ENCODE assay signal across 8 cellular contexts in genomic region chr19:45177817-45178261, GRCh38. TPM values are rescaled to one million over a fixed set of nuclear protein-coding genes. Genes with fewer than 3 reads are reported as not detected.
DNase-seq lines count a peak whose midpoint lies in the region; ATAC-seq and TF ChIP-seq lines count a peak whose summit lies in the region.

Gene TRAPPC6A, minus strand, starts transcription at chr19:45178237. Its CDS starts 19 bp downstream, at chr19:45178218.

- no peaks in the 10 kb centered on the region for H3K9me3 Mint-ChIP-seq in T-helper 1 cell treated with Interleukin-12 subunit alpha and Interleukin-12 subunit beta and Interleukin-4 antibody, amounts not matched to agents 30 μg/mL and 1 μg/mL, for 36 hours
- no peaks in the 10 kb centered on the region for H3K9me3 Mint-ChIP-seq in neural progenitor cell

- H3K27ac ChIP-seq in fibroblast of lung (ENCODE audit: insufficient read depth, low read length) = peak within 1 kb of the TSS; percentile 99
- peak within 1 kb of the TSS; percentile 51 for H3K27ac ChIP-seq in neural progenitor cell

- H3K4me3 Mint-ChIP-seq in T-helper 1 cell treated with Interleukin-12 subunit alpha and Interleukin-12 subunit beta and Interleukin-4 antibody, amounts not matched to agents 30 μg/mL and 1 μg/mL, for 36 hours = peak within 1 kb of the TSS; percentile 92
- peak within 1 kb of the TSS; percentile 97 for H3K4me3 Mint-ChIP-seq in neural progenitor cell

- no peak for DNase-seq in activated CD4-positive, CD25-positive, alpha-beta regulatory T cell treated with anti-CD3 and anti-CD28 coated beads, Interleukin-2, amount 50 U/mL, for 72 hours
- DNase-seq in fibroblast of lung (ENCODE audit: low read depth in 2 of 2) = peak; percentile 40 to 74
- DNase-seq in neural progenitor cell (ENCODE audit: low spot score) = no peak
- no peak for DNase-seq in inferior parietal cortex (ENCODE audit: extremely low spot score)

- peak within 1 kb of the TSS; percentile 95 for H2AFZ ChIP-seq in fibroblast of lung (ENCODE audit: low read length)
- peak within 1 kb of the TSS; percentile 85 for H2AFZ ChIP-seq in neural progenitor cell (replicated peaks)

- no peaks in the 10 kb centered on the region for H4K20me1 ChIP-seq in fibroblast of lung (ENCODE audit: control insufficient read depth, extremely low read depth, insufficient read depth, low read length)
- peaks cover 4% of the 10 kb centered on the region for H4K20me1 ChIP-seq in neural progenitor cell (ENCODE audit: low read depth)

- H3F3A ChIP-seq in neural progenitor cell (ENCODE audit: low read depth) = peaks cover 8% of the 10 kb centered on the region

- H3K27me3 ChIP-seq in fibroblast of lung (ENCODE audit: control insufficient read depth, insufficient read depth, low read length) (no peaks in the 10 kb centered on the region), neural progenitor cell (peaks cover 14% of the 10 kb centered on the region)

- no peaks in the 10 kb centered on the region for H3K27me3 Mint-ChIP-seq in T-helper 1 cell treated with Interleukin-12 subunit alpha and Interleukin-12 subunit beta and Interleukin-4 antibody, amounts not matched to agents 30 μg/mL and 1 μg/mL, for 36 hours (ENCODE audit: low read depth)
- H3K27me3 Mint-ChIP-seq in neural progenitor cell (ENCODE audit: insufficient read depth, low read depth) = peaks cover 4% of the 10 kb centered on the region

- H3K4me3 ChIP-seq in fibroblast of lung (replicated peaks in 1 of 4; ENCODE audit: control extremely low read depth in 1 of 4, insufficient read depth in 1 of 4, low read depth in 3 of 4, low read length in 4 of 4) (peak within 1 kb of the TSS; percentile 77 to 99 (median 92)), neural progenitor cell (peak within 1 kb of the TSS; percentile 86)

- H3K36me3 ChIP-seq in fibroblast of lung (ENCODE audit: control insufficient read depth, insufficient read depth, low read length) = no peaks in the 10 kb centered on the region
- no peaks in the 10 kb centered on the region for H3K36me3 ChIP-seq in neural progenitor cell

- H3K27ac Mint-ChIP-seq in T-helper 1 cell treated with Interleukin-12 subunit alpha and Interleukin-12 subunit beta and Interleukin-4 antibody, amounts not matched to agents 30 μg/mL and 1 μg/mL, for 36 hours = peak within 1 kb of the TSS; percentile 97
- peak within 1 kb of the TSS; percentile 93 for H3K27ac Mint-ChIP-seq in neural progenitor cell

- H3K4me1 ChIP-seq in fibroblast of lung (ENCODE audit: control insufficient read depth, extremely low read depth, insufficient read depth, low read length) (peaks cover 3% of the 10 kb centered on the region), neural progenitor cell (peaks cover 10% of the 10 kb centered on the region)

- H3K9me3 ChIP-seq in fibroblast of lung (ENCODE audit: control insufficient read depth, insufficient read depth, low read depth, low read length) (no peaks in the 10 kb centered on the region), neural progenitor cell (ENCODE audit: low read depth) (no peaks in the 10 kb centered on the region)

- H3K9ac ChIP-seq in fibroblast of lung (ENCODE audit: insufficient read depth, low read length) (peak within 1 kb of the TSS; percentile 99), neural progenitor cell (peak within 1 kb of the TSS; percentile 67)

- peak; percentile 3 to 4 for ATAC-seq in activated CD4-positive, CD25-positive, alpha-beta regulatory T cell treated with anti-CD3 and anti-CD28 coated beads, Interleukin-2, amount 50 U/mL, for 24 hours
- ATAC-seq in HG03432 (IDR thresholded peaks at IDR 0.05; ENCODE audit: unreplicated experiment) (peak; percentile 13), HG02763 (IDR thresholded peaks at IDR 0.05; ENCODE audit: unreplicated experiment) (no peak)

- no peak for TF ChIP-seq CTCF in fibroblast of lung (conservative IDR thresholded peaks at IDR 0.05 in 1 of 2, IDR thresholded peaks at IDR 0.05 in 1 of 2; ENCODE audit: low read depth in 1 of 2, low read length in 2 of 2)
- TF ChIP-seq CTCF in neural progenitor cell (IDR thresholded peaks at IDR 0.05) = no peak

- H3K4me2 ChIP-seq in fibroblast of lung (ENCODE audit: extremely low read depth, insufficient read depth, low read length) (peak within 1 kb of the TSS; percentile 89), neural progenitor cell (peak within 1 kb of the TSS; percentile 89)

- H3K79me2 ChIP-seq in fibroblast of lung (ENCODE audit: control insufficient read depth, insufficient read depth, low read length) = peaks cover 11% of the 10 kb centered on the region
- peaks cover 16% of the 10 kb centered on the region for H3K79me2 ChIP-seq in neural progenitor cell (ENCODE audit: low read depth)

- H3K4me1 Mint-ChIP-seq in T-helper 1 cell treated with Interleukin-12 subunit alpha and Interleukin-12 subunit beta and Interleukin-4 antibody, amounts not matched to agents 30 μg/mL and 1 μg/mL, for 36 hours (ENCODE audit: low read depth) = peaks cover 29% of the 10 kb centered on the region
- H3K4me1 Mint-ChIP-seq in neural progenitor cell = peaks cover 8% of the 10 kb centered on the region

- peaks cover 11% of the 10 kb centered on the region for H3K36me3 Mint-ChIP-seq in T-helper 1 cell treated with Interleukin-12 subunit alpha and Interleukin-12 subunit beta and Interleukin-4 antibody, amounts not matched to agents 30 μg/mL and 1 μg/mL, for 36 hours (ENCODE audit: low read depth)
- peaks cover 2% of the 10 kb centered on the region for H3K36me3 Mint-ChIP-seq in neural progenitor cell

RNA-seq across cellular contexts. Expression of gene TRAPPC6A, which starts in this region (rescaled TPM):
- total RNA-seq in fibroblast of lung (15.9 and 20.0 TPM in 2 replicates), neural progenitor cell (ENCODE audit: low replicate concordance) (24.7 and 55.1 TPM in 2 replicates)
- 4.5 and 9.3 TPM in 2 replicates for polyA plus RNA-seq in fibroblast of lung
- 8.0 and 12.9 TPM in 2 replicates for polyA plus RNA-seq in fibroblast of lung (2012)
- polyA minus RNA-seq in fibroblast of lung (ENCODE audit: low replicate concordance) = 3.1 and 4.3 TPM in 2 replicates

Comparison
In these comparisons a context has a peak if more than half of its experiments do, and no peak if none do; other contexts are left out.
1. DNase-seq: peak in fibroblast of lung (2 of 2); none in activated CD4-positive, CD25-positive, alpha-beta regulatory T cell treated with anti-CD3 and anti-CD28 coated beads, Interleukin-2, amount 50 U/mL, for 72 hours (single experiment), neural progenitor cell (single experiment) and inferior parietal cortex (single experiment).